ENCODE assay signal across 14 cellular contexts in the genomic region with DNA sequence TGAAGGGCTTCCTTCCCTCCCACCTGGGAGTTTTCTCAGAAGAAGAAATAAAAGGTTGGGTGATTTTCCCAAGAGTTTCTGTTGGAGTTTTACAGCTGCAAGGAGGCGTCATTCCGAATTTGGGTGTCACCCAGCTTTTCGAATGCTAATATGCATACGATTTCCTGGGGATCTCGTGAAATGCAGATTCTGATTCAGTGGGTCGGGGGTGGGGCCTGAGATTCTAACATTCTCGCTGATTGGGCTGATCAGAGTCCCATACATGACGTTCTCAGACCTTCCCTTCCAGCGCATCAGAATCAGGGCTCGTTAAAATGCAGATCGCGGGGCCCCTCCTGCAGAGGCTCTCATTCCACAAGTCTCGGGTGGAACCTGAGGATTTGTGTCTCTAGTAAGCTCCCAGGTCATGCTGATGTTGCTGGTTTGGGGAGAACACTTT.
DNase-seq lines count a peak whose midpoint lies in the region; TF ChIP-seq lines count a peak whose summit lies in the region.
"Had no signal": no experiment of that assay in that cellular context is flagged by ENCODE, and none has a peak within 500 bp of the region (broad histone marks: within the 10 kb centered on the region; RNA-seq: fewer than 3 reads in every experiment).

No MANE protein-coding gene starts in this region.

- no peak overlapping the region for H3K23ac ChIP-seq in H9 (ENCODE audit: insufficient read length, low read depth, low read length)
- no peak overlapping the region for H3K23ac ChIP-seq in mesenchymal stem cell (ENCODE audit: low read length in 2 of 2)

- H3K14ac ChIP-seq in H9 (ENCODE audit: insufficient read depth, low read length) (peak overlapping the region; percentile 71; the same call in 1 of the 2 replicates), mesenchymal stem cell (ENCODE audit: low read length in 2 of 2) (no peak overlapping the region)

- no peak for TF ChIP-seq CTCF in H9 (conservative IDR thresholded peaks at IDR 0.05)
- TF ChIP-seq CTCF in tibial nerve (IDR thresholded peaks at IDR 0.05) = no peak

- no peak overlapping the region for H4K5ac ChIP-seq in H9 (ENCODE audit: insufficient read length, low read depth, low read length)

- peak overlapping the region; percentile 71 to 97 (median 97) for H3K27ac Mint-ChIP-seq in H9
- no peak overlapping the region for H3K27ac Mint-ChIP-seq in T-helper 2 cell treated with Interferon-gamma antibody and Interleukin-4, amounts not matched to agents 5 μg/mL and 100 μg/mL, for 36 hours
- H3K27ac Mint-ChIP-seq: activated naive CD4-positive, alpha-beta T cell treated with anti-CD3 and anti-CD28 coated beads, Interleukin-2, amount 50 U/mL, for 24 hours had no signal

- H2AFZ ChIP-seq in H9 (ENCODE audit: low read length) = no peak overlapping the region
- H2AFZ ChIP-seq in mesenchymal stem cell (ENCODE audit: low read depth, low read length) = peak overlapping the region; percentile 55

- H3K27me3 Mint-ChIP-seq in H9 (ENCODE audit: low read depth) = peaks cover 2% of the 10 kb centered on the region; the same call in 1 of the 2 replicates
- H3K27me3 Mint-ChIP-seq in T-helper 2 cell treated with Interferon-gamma antibody and Interleukin-4, amounts not matched to agents 5 μg/mL and 100 μg/mL, for 36 hours (ENCODE audit: low read depth) = no peaks in the 10 kb centered on the region
- H3K27me3 Mint-ChIP-seq: activated naive CD4-positive, alpha-beta T cell treated with anti-CD3 and anti-CD28 coated beads, Interleukin-2, amount 50 U/mL, for 24 hours had no signal

- peak overlapping the region; percentile 51 to 72 for H3K4me3 Mint-ChIP-seq in H9
- no peak overlapping the region for H3K4me3 Mint-ChIP-seq in T-helper 2 cell treated with Interferon-gamma antibody and Interleukin-4, amounts not matched to agents 5 μg/mL and 100 μg/mL, for 36 hours
- H3K4me3 Mint-ChIP-seq: activated naive CD4-positive, alpha-beta T cell treated with anti-CD3 and anti-CD28 coated beads, Interleukin-2, amount 50 U/mL, for 24 hours had no signal

- peak overlapping the region; percentile 70 for H3K27ac ChIP-seq in H9 (ENCODE audit: insufficient read length, low read depth, low read length)
- peak overlapping the region; percentile 74 for H3K27ac ChIP-seq in ectodermal cell (ENCODE audit: insufficient read depth, low read depth, low read length, poor library complexity, severe bottlenecking)
- no peak overlapping the region for H3K27ac ChIP-seq in mesenchymal stem cell (ENCODE audit: low read length, poor library complexity, severe bottlenecking)
- H3K27ac ChIP-seq in tibial nerve = no peak overlapping the region
- H3K27ac ChIP-seq: neutrophil had no signal

- H4K20me1 ChIP-seq in H9 (ENCODE audit: control insufficient read depth, insufficient read depth, insufficient read length) = no peaks in the 10 kb centered on the region

- H2AK5ac ChIP-seq in H9 (ENCODE audit: insufficient read length, low read length) (no peak overlapping the region), mesenchymal stem cell (ENCODE audit: low read length, severe bottlenecking) (no peak overlapping the region)

- H3K4ac ChIP-seq in H9 (ENCODE audit: low read depth, low read length) (no peak overlapping the region), mesenchymal stem cell (ENCODE audit: low read depth in 1 of 2, low read length in 2 of 2) (peak overlapping the region in 1 of 2 experiments; percentile 52)

- WGBS in H9 (ENCODE audit: extremely low coverage, insufficient read length, low lambda C conversion rate) = no CpG with 5 or more reads among the region's 13 CpGs
- 4% methylated on average over 13 of the region's 13 CpGs for WGBS in ectodermal cell, 2 experiments
- WGBS in mesenchymal stem cell = 24% methylated on average over 12 of the region's 13 CpGs
- 25 to 41% methylated on average over 12 to 13 of the region's 13 CpGs for WGBS in tibial nerve, 2 donors

- H3K9me3 ChIP-seq in H9 (ENCODE audit: control insufficient read depth, low read depth, low read length) (no peaks in the 10 kb centered on the region), ectodermal cell (ENCODE audit: control insufficient read depth, low read length) (no peaks in the 10 kb centered on the region), mesenchymal stem cell (ENCODE audit: control insufficient read depth, low read length) (no peaks in the 10 kb centered on the region), tibial nerve (no peaks in the 10 kb centered on the region)
- H3K9me3 ChIP-seq: mucosa of descending colon, neutrophil had no signal

- H2BK5ac ChIP-seq in H9 (ENCODE audit: insufficient read length, low read length) = peak overlapping the region; percentile 60
- H2BK5ac ChIP-seq in mesenchymal stem cell (ENCODE audit: low read depth, low read length, poor library complexity, severe bottlenecking) = no peak overlapping the region

- H3K27me3 ChIP-seq in H9 (ENCODE audit: insufficient read depth, low read length) (no peaks in the 10 kb centered on the region), ectodermal cell (ENCODE audit: control insufficient read depth, insufficient read depth, low read length, poor library complexity, severe bottlenecking) (peaks cover 3% of the 10 kb centered on the region), mesenchymal stem cell (ENCODE audit: control insufficient read depth in 1 of 2, insufficient read depth in 1 of 2, low read length in 2 of 2) (no peaks in the 10 kb centered on the region), tibial nerve (no peaks in the 10 kb centered on the region)
- H3K27me3 ChIP-seq: neutrophil had no signal

- no peak for TF ChIP-seq POLR2A in tibial nerve (IDR thresholded peaks at IDR 0.05)

- H3K4me3 ChIP-seq in ectodermal cell (ENCODE audit: insufficient read depth, low read depth, low read length) (no peak overlapping the region), mesenchymal stem cell (ENCODE audit: insufficient read depth in 1 of 2, low read depth in 1 of 2, low read length in 2 of 2) (peak overlapping the region in 1 of 2 experiments; percentile 45), tibial nerve (no peak overlapping the region)
- H3K4me3 ChIP-seq: K562, mucosa of descending colon had no signal

- no peak overlapping the region for H4K91ac ChIP-seq in H9 (ENCODE audit: insufficient read length, low read depth, low read length)
- H4K91ac ChIP-seq in mesenchymal stem cell (ENCODE audit: low read length) = peak overlapping the region; percentile 40

- H4K8ac ChIP-seq in H9 (replicated peaks; ENCODE audit: insufficient read length, low read depth, low read length) (no peak overlapping the region), mesenchymal stem cell (ENCODE audit: low read length) (no peak overlapping the region)

- DNase-seq in H9 (peak; percentile 86), mesenchymal stem cell (no peak), tibial nerve (ENCODE audit: low spot score in 2 of 2) (no peak), D341Med (ENCODE audit: low spot score) (no peak), NCI-H345 (lab: John Stamatoyannopoulos, UW) (no peak)
- DNase-seq in T-helper 2 cell treated with Interferon-gamma antibody and Interleukin-4, amounts not matched to agents 5 μg/mL and 100 μg/mL, for 36 hours (ENCODE audit: low spot score) = no peak
- DNase-seq: activated CD4-positive, CD25-positive, alpha-beta regulatory T cell; activated T-cell treated with anti-CD3 and anti-CD28 coated beads, Interleukin-2, amount 50 U/mL, for 48 hours; mucosa of descending colon; NCI-H187 had no signal

- peaks cover 3% of the 10 kb centered on the region for H3K23me2 ChIP-seq in H9 (ENCODE audit: insufficient read length, low read depth, low read length, poor library complexity, severe bottlenecking)

- H2BK120ac ChIP-seq in H9 (ENCODE audit: low read depth, low read length, poor library complexity, severe bottlenecking) (no peak overlapping the region), mesenchymal stem cell (ENCODE audit: low read depth, low read length) (no peak overlapping the region)

- no peak overlapping the region for H2BK20ac ChIP-seq in H9 (ENCODE audit: low read depth, low read length, poor library complexity, severe bottlenecking)

- H3K9ac ChIP-seq in H9 (ENCODE audit: extremely low read depth, insufficient read length, low read length) (no peak overlapping the region), mesenchymal stem cell (ENCODE audit: low read length) (peak overlapping the region; percentile 19)

- H3K4me1 ChIP-seq in H9 (ENCODE audit: insufficient read depth, low read length) (peaks cover 19% of the 10 kb centered on the region; the same call in 1 of the 2 replicates), ectodermal cell (ENCODE audit: control insufficient read depth, insufficient read depth, low read length) (peaks cover 55% of the 10 kb centered on the region), mesenchymal stem cell (ENCODE audit: control insufficient read depth, insufficient read depth, low read depth, low read length) (peaks cover 11% of the 10 kb centered on the region), tibial nerve (peaks cover 0 to 11% (median 0%) of the 10 kb centered on the region in 4 donors)

- H3K79me2 ChIP-seq in H9 (ENCODE audit: insufficient read depth, low read length) = no peaks in the 10 kb centered on the region

- no peak for TF ChIP-seq EP300 in tibial nerve (IDR thresholded peaks at IDR 0.05)

- H2BK15ac ChIP-seq in H9 (ENCODE audit: low read depth, low read length) (no peak overlapping the region), mesenchymal stem cell (ENCODE audit: low read depth, poor library complexity, severe bottlenecking) (no peak overlapping the region)

- H2BK12ac ChIP-seq in H9 (ENCODE audit: insufficient read length, low read depth, low read length) = no peak overlapping the region
- peak overlapping the region in 1 of 2 experiments; percentile 48 for H2BK12ac ChIP-seq in mesenchymal stem cell (ENCODE audit: low read length in 2 of 2)

- H3K9me3 Mint-ChIP-seq in H9 = no peaks in the 10 kb centered on the region; a peak in 1 of 5 replicates
- H3K9me3 Mint-ChIP-seq in T-helper 2 cell treated with Interferon-gamma antibody and Interleukin-4, amounts not matched to agents 5 μg/mL and 100 μg/mL, for 36 hours = no peaks in the 10 kb centered on the region
- H3K9me3 Mint-ChIP-seq: activated naive CD4-positive, alpha-beta T cell treated with anti-CD3 and anti-CD28 coated beads, Interleukin-2, amount 50 U/mL, for 24 hours had no signal

- peak overlapping the region; percentile 68 for H3K18ac ChIP-seq in H9 (ENCODE audit: insufficient read length, low read depth, low read length)
- H3K18ac ChIP-seq in mesenchymal stem cell (ENCODE audit: low read depth in 1 of 2, low read length in 2 of 2) = peak overlapping the region; percentile 35 to 68

- H3K4me2 ChIP-seq in H9 (ENCODE audit: insufficient read depth, insufficient read length, low read length) (peak overlapping the region; percentile 50), mesenchymal stem cell (ENCODE audit: low read length, poor library complexity, severe bottlenecking) (peak overlapping the region; percentile 55)

- peaks cover 0 to 3% (median 0%) of the 10 kb centered on the region in 3 experiments; a peak in 2 of 7 replicates for H3K36me3 Mint-ChIP-seq in H9 (ENCODE audit: insufficient read depth in 1 of 3, low read depth in 3 of 3)
- H3K36me3 Mint-ChIP-seq in T-helper 2 cell treated with Interferon-gamma antibody and Interleukin-4, amounts not matched to agents 5 μg/mL and 100 μg/mL, for 36 hours (ENCODE audit: low read depth) = no peaks in the 10 kb centered on the region

- H3K79me1 ChIP-seq in H9 (ENCODE audit: insufficient read depth, low read depth, low read length, poor library complexity, severe bottlenecking) (no peaks in the 10 kb centered on the region), mesenchymal stem cell (replicated peaks; ENCODE audit: low read length, poor library complexity, severe bottlenecking) (no peaks in the 10 kb centered on the region)

- H3K56ac ChIP-seq in H9 (ENCODE audit: insufficient read length, low read depth, low read length) = no peak overlapping the region

- H3K36me3 ChIP-seq in ectodermal cell (ENCODE audit: control insufficient read depth, insufficient read depth, low read length) (no peaks in the 10 kb centered on the region), mesenchymal stem cell (ENCODE audit: control insufficient read depth in 1 of 2, insufficient read depth in 2 of 2, low read depth in 1 of 2, low read length in 2 of 2) (no peaks in the 10 kb centered on the region), tibial nerve (peaks cover 0 to 3% (median 0%) of the 10 kb centered on the region in 3 donors)
- H3K36me3 ChIP-seq: neutrophil had no signal

- no peak overlapping the region for H3T11ph ChIP-seq in H9 (ENCODE audit: low read length)

- peaks cover 54 to 61% of the 10 kb centered on the region in 2 experiments for H3K4me1 Mint-ChIP-seq in H9
- no peaks in the 10 kb centered on the region for H3K4me1 Mint-ChIP-seq in T-helper 2 cell treated with Interferon-gamma antibody and Interleukin-4, amounts not matched to agents 5 μg/mL and 100 μg/mL, for 36 hours (ENCODE audit: low read depth)
- H3K4me1 Mint-ChIP-seq: activated naive CD4-positive, alpha-beta T cell treated with anti-CD3 and anti-CD28 coated beads, Interleukin-2, amount 50 U/mL, for 24 hours had no signal

Comparison
In these comparisons a context has a peak if more than half of its experiments do, and no peak if none do; other contexts are left out.
1. H3K27ac ChIP-seq: peak in H9 (single experiment) and ectodermal cell (single experiment); none in mesenchymal stem cell (single experiment) and tibial nerve (0 of 4).